8 cellular contexts compared by ENCODE assay signal in genomic region chr9:120730661-120731514, GRCh38. TPM values are rescaled to one million over a fixed set of nuclear protein-coding genes. Genes with fewer than 3 reads are reported as not detected.
DNase-seq lines count a peak whose midpoint lies in the region; ATAC-seq and TF ChIP-seq lines count a peak whose summit lies in the region.

No MANE protein-coding gene starts in this region.

- H3K27me3 ChIP-seq in BJ (ENCODE audit: control insufficient read depth, insufficient read depth, low read length) = no peaks in the 10 kb centered on the region
- H3K27me3 ChIP-seq in Karpas-422 (ENCODE audit: low read length) = no peaks in the 10 kb centered on the region
- H3K27me3 ChIP-seq in liver (ENCODE audit: control insufficient read depth in 4 of 4, insufficient read depth in 4 of 4, low read length in 3 of 4) = no peaks in the 10 kb centered on the region

- H3K9me2 ChIP-seq in Karpas-422 (replicated peaks; ENCODE audit: insufficient read depth, low read length) = no peaks in the 10 kb centered on the region

- no peaks in the 10 kb centered on the region for H3K36me3 ChIP-seq in BJ (ENCODE audit: control insufficient read depth, insufficient read depth, low read length)
- no peaks in the 10 kb centered on the region for H3K36me3 ChIP-seq in Karpas-422 (ENCODE audit: insufficient read depth, low read length)
- no peaks in the 10 kb centered on the region for H3K36me3 ChIP-seq in liver (ENCODE audit: control insufficient read depth in 4 of 4, insufficient read depth in 3 of 4, low read depth in 1 of 4, low read length in 3 of 4)

- WGBS in liver = 53% methylated on average over 7 of the region's 7 CpGs

- DNase-seq in BJ (ENCODE audit: low read depth) = peak; percentile 53
- DNase-seq in Karpas-422 = peak; percentile 98
- DNase-seq in choroid plexus epithelial cell (ENCODE audit: low read depth) = peak; percentile 93
- no peak for DNase-seq in T-helper 2 cell
- DNase-seq in amniotic stem cell (lab: John Stamatoyannopoulos, UW) = no peak

- TF ChIP-seq CTCF in BJ (IDR thresholded peaks at IDR 0.05; ENCODE audit: insufficient read depth, low read depth, low read length) = no peak
- TF ChIP-seq CTCF in choroid plexus epithelial cell (conservative IDR thresholded peaks at IDR 0.05; ENCODE audit: low read depth, low read length) = no peak
- TF ChIP-seq CTCF in liver (IDR thresholded peaks at IDR 0.05; ENCODE audit: low read depth, low read length, missing input control) = no peak

- H3K9ac ChIP-seq in Karpas-422 (ENCODE audit: low read length) (peak overlapping the region; percentile 77), liver (ENCODE audit: low read depth in 1 of 2, low read length in 2 of 2) (peak overlapping the region in 1 of 2 donors; percentile 21)

- ATAC-seq in HG03571 (IDR thresholded peaks at IDR 0.05; ENCODE audit: unreplicated experiment) = no peak
- ATAC-seq in HG03196 (IDR thresholded peaks at IDR 0.05; ENCODE audit: unreplicated experiment) = no peak

- peak; percentile 29 to 52 for TF ChIP-seq RAD21 in liver (IDR thresholded peaks at IDR 0.05)

- H3K4me3 ChIP-seq in BJ (ENCODE audit: low read depth, low read length) (no peak overlapping the region), Karpas-422 (ENCODE audit: low read length) (peak overlapping the region; percentile 41), choroid plexus epithelial cell (ENCODE audit: low read depth, low read length) (no peak overlapping the region), liver (ENCODE audit: low read depth in 1 of 3, low read length in 3 of 3) (no peak overlapping the region)

- H3K27ac ChIP-seq in Karpas-422 (ENCODE audit: low read length) (peak overlapping the region; percentile 99), liver (ENCODE audit: low read depth in 1 of 2, low read length in 2 of 2) (peak overlapping the region; percentile 82 to 86)

- H3K4me2 ChIP-seq in Karpas-422 (ENCODE audit: low read depth, low read length, poor library complexity, severe bottlenecking) = peak overlapping the region; percentile 68

- no peak overlapping the region for H2AFZ ChIP-seq in Karpas-422 (ENCODE audit: low read length)

- H3K4me1 ChIP-seq in Karpas-422 (ENCODE audit: low read length) (peaks cover 93% of the 10 kb centered on the region), liver (ENCODE audit: control insufficient read depth in 4 of 4, insufficient read depth in 4 of 4, low read length in 3 of 4) (peaks cover 24 to 52% (median 38%) of the 10 kb centered on the region in 4 donors)

- H3K9me3 ChIP-seq in Karpas-422 (ENCODE audit: low read length) = no peaks in the 10 kb centered on the region
- H3K9me3 ChIP-seq in liver (ENCODE audit: control insufficient read depth in 4 of 4, low read length in 3 of 4) = no peaks in the 10 kb centered on the region

- H4K20me1 ChIP-seq in Karpas-422 (ENCODE audit: insufficient read depth, low read depth, low read length) = no peaks in the 10 kb centered on the region

- POLR2A ChIA-PET in BJ (lab: Charles Lee) = interaction anchor here (0.6 kb wide), 1 partner anchor 109 kb away, joined by 3 read pairs; no protein-coding TSS in a partner anchor

- no peaks in the 10 kb centered on the region for H3K79me2 ChIP-seq in Karpas-422 (ENCODE audit: low read length)

- CTCF ChIA-PET in BJ (lab: Yijun Ruan, JAX) = interaction anchor here (0.9 to 1.3 kb wide), 3 partner anchors 15 to 113 kb away, joined by 3 to 5 read pairs (median 4); no protein-coding TSS in a partner anchor

TF ChIP-seq in liver, 16 proteins besides CTCF, POLR2A, EP300 and RAD21:
- TF ChIP-seq MAX (IDR thresholded peaks at IDR 0.05) (peak; percentile 80), TAF1 (conservative IDR thresholded peaks at IDR 0.05) (no peak), REST (IDR thresholded peaks at IDR 0.05) (peak; percentile 27), RXRA (IDR thresholded peaks at IDR 0.05) (peak; percentile 99), YY1 (IDR thresholded peaks at IDR 0.05) (peak; percentile 69), FOXA1 (IDR thresholded peaks at IDR 0.05) (peak; percentile 81), EGR1 (IDR thresholded peaks at IDR 0.05; ENCODE audit: low read depth in 2 of 2) (peak; percentile 82 to 94), GABPA (IDR thresholded peaks at IDR 0.05 in 1 of 2, conservative IDR thresholded peaks at IDR 0.05 in 1 of 2) (peak; percentile 39 to 82), ATF3 (IDR thresholded peaks at IDR 0.05) (no peak), JUND (IDR thresholded peaks at IDR 0.05) (peak in 1 of 2 donors; percentile 89), FOXA2 (IDR thresholded peaks at IDR 0.05) (peak; percentile 89), HNF4A (conservative IDR thresholded peaks at IDR 0.05) (peak; percentile 77 to 87), SP1 (IDR thresholded peaks at IDR 0.05) (peak; percentile 86), ZBTB33 (IDR thresholded peaks at IDR 0.05) (peak; percentile 88), NR2F2 (IDR thresholded peaks at IDR 0.05) (peak; percentile 76), HNF4G (IDR thresholded peaks at IDR 0.05) (peak; percentile 40)
TF ChIP-seq in liver: peak in this region for 14.

RNA-seq across cellular contexts. Expression of gene MEGF9, which starts 16.6 kb away (rescaled TPM):
- 1.1 and 2.0 TPM in 2 replicates for polyA plus RNA-seq in BJ (2011; rRNA removed)
- polyA minus RNA-seq in BJ (2011; rRNA and poly(A)+ RNA removed) = 0.85 and 1.3 TPM in 2 replicates
- total RNA-seq in Karpas-422 (2014; rRNA removed; shearing (Covaris generic); ENCODE audit: low replicate concordance) = 55.4 and 86.6 TPM in 2 replicates
- total RNA-seq in liver = 10 to 100 TPM; 19.8 to 27.4 TPM
- polyA plus RNA-seq in liver = 10 to 100 TPM; 15.5 to 18.7 TPM

Comparison
In these comparisons a context has a peak if more than half of its experiments do, and no peak if none do; other contexts are left out.
1. DNase-seq: peak in BJ (single experiment), Karpas-422 (single experiment) and choroid plexus epithelial cell (single experiment); none in T-helper 2 cell (0 of 5) and amniotic stem cell (single experiment).